Comparison of ENCODE assay signal across 31 cellular contexts in the genomic region with DNA sequence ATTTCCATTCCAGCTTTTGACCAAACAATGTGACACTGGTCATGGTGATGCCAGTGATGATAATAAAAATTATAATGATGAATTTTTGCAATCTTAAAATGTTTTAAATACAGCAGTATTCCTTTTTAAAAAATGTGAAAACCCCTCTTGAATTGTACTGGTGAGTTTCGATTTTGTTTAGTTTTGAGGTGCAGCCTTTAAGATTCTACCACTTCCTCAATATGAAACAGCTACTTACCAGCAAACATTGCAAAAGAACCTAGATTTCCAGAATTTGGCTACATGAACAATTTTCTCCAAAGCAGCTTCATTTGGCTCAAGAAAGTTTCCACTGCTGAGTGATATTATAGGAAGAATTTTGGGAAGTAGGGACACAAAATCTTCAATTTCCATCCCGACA. TPM values are rescaled to one million over a fixed set of nuclear protein-coding genes. Genes with fewer than 3 reads are reported as not detected.
A peak's percentile ranks its signal among the peaks of the same experiment; 100 is the strongest.
DNase-seq lines count a peak whose midpoint lies in the region; ATAC-seq, FAIRE-seq and TF ChIP-seq lines count a peak whose summit lies in the region.
"Had no signal": no experiment of that assay in that cellular context is flagged by ENCODE, and none has a peak within 500 bp of the region (broad histone marks: within the 10 kb centered on the region; RNA-seq: fewer than 3 reads in every experiment).

No MANE protein-coding gene starts in this region.

- ATAC-seq in activated CD8-positive, alpha-beta T cell treated with anti-CD3 and anti-CD28 coated beads for 36 hours: no peak
- ATAC-seq: effector memory CD8-positive, alpha-beta T cell; stimulated activated effector memory CD8-positive, alpha-beta T cell treated with anti-CD3 and anti-CD28 coated beads, Interleukin-12 subunit alpha, Interleukin-12 subunit beta, amount 100 ng/mL, for 72 hours; upper lobe of right lung had no signal

- H3K27ac ChIP-seq in skeletal muscle tissue (ENCODE audit: low read depth, low read length) (peak overlapping the region; percentile 36), SJCRH30 (no peak overlapping the region)
- H3K27ac ChIP-seq: colonic mucosa, parathyroid adenoma, right atrium auricular region, upper lobe of right lung had no signal

- no peak for TF ChIP-seq CTCF in activated CD8-positive, alpha-beta T cell treated with anti-CD3 and anti-CD28 coated beads for 36 hours (IDR thresholded peaks at IDR 0.05)

- H3K36me3 Mint-ChIP-seq in activated CD8-positive, alpha-beta T cell treated with anti-CD3 and anti-CD28 coated beads for 36 hours (ENCODE audit: low read depth): no peaks in the 10 kb centered on the region
- H3K36me3 Mint-ChIP-seq: CD4-positive, alpha-beta memory T cell; IgD-negative memory B cell; stimulated activated effector memory CD8-positive, alpha-beta T cell treated with anti-CD3 and anti-CD28 coated beads, Interleukin-12 subunit alpha, Interleukin-12 subunit beta, amount 100 ng/mL, for 72 hours had no signal

- no peak overlapping the region for H3K27ac Mint-ChIP-seq in activated CD8-positive, alpha-beta T cell treated with anti-CD3 and anti-CD28 coated beads for 36 hours
- H3K27ac Mint-ChIP-seq: activated T-helper 1 cell treated with anti-CD3 and anti-CD28 coated beads, Interleukin-12 subunit alpha, Interleukin-12 subunit beta, Interleukin-2, Interleukin-4 antibody, amounts not matched to agents 30 ng/mL and 10 ng/mL and 1 ng/mL, durations not matched to agents 14 hours and 24 hours and 36 hours; CD4-positive, alpha-beta memory T cell; effector memory CD8-positive, alpha-beta T cell; stimulated activated effector memory CD8-positive, alpha-beta T cell treated with anti-CD3 and anti-CD28 coated beads, Interleukin-12 subunit alpha, Interleukin-12 subunit beta, amount 100 ng/mL, for 72 hours had no signal

- POLR2A ChIA-PET in activated CD8-positive, alpha-beta T cell treated with anti-CD3 and anti-CD28 coated beads for 36 hours (lab: Charles Lee): no interaction called here

- peak; percentile 5 for FAIRE-seq in GM12891 (lab: Jason Lieb, UNC)

- peak overlapping the region; percentile 21 for H3K4me3 ChIP-seq in adipocyte (ENCODE audit: low read length)
- H3K4me3 ChIP-seq in skeletal muscle tissue (ENCODE audit: low read length in 3 of 3): no peak overlapping the region
- H3K4me3 ChIP-seq in SJCRH30: no peak overlapping the region
- H3K4me3 ChIP-seq: colonic mucosa, lung, right atrium auricular region, upper lobe of right lung had no signal

- no peaks in the 10 kb centered on the region for H3K9me3 Mint-ChIP-seq in activated CD8-positive, alpha-beta T cell treated with anti-CD3 and anti-CD28 coated beads for 36 hours
- H3K9me3 Mint-ChIP-seq: activated T-helper 1 cell treated with anti-CD3 and anti-CD28 coated beads, Interleukin-12 subunit alpha, Interleukin-12 subunit beta, Interleukin-2, Interleukin-4 antibody, amounts not matched to agents 30 ng/mL and 10 ng/mL and 1 ng/mL, durations not matched to agents 14 hours and 24 hours and 36 hours; neural crest cell; stimulated activated effector memory CD8-positive, alpha-beta T cell treated with anti-CD3 and anti-CD28 coated beads, Interleukin-12 subunit alpha, Interleukin-12 subunit beta, amount 100 ng/mL, for 72 hours had no signal

- no peaks in the 10 kb centered on the region for H3K4me1 Mint-ChIP-seq in activated CD8-positive, alpha-beta T cell treated with anti-CD3 and anti-CD28 coated beads for 36 hours (ENCODE audit: low read depth)
- H3K4me1 Mint-ChIP-seq: CD4-positive, alpha-beta memory T cell; stimulated activated effector memory CD8-positive, alpha-beta T cell treated with anti-CD3 and anti-CD28 coated beads, Interleukin-12 subunit alpha, Interleukin-12 subunit beta, amount 100 ng/mL, for 72 hours had no signal

- intact Hi-C loops in activated CD8-positive, alpha-beta T cell treated with anti-CD3 and anti-CD28 coated beads for 36 hours (cut with micrococcal nuclease): no loop called here

- peak overlapping the region; percentile 1 for H3K9ac ChIP-seq in adipocyte (ENCODE audit: low read length)
- H3K9ac ChIP-seq in skeletal muscle tissue (ENCODE audit: low read depth in 1 of 3, low read length in 3 of 3): no peak overlapping the region
- H3K9ac ChIP-seq: parathyroid adenoma had no signal

- no peaks in the 10 kb centered on the region for H3K9me3 ChIP-seq in adipocyte (ENCODE audit: control insufficient read depth, low read length)
- H3K9me3 ChIP-seq in skeletal muscle tissue (ENCODE audit: control insufficient read depth in 3 of 3, low read length in 3 of 3): no peaks in the 10 kb centered on the region
- H3K9me3 ChIP-seq in SJCRH30 (replicated peaks): no peaks in the 10 kb centered on the region
- H3K9me3 ChIP-seq: colonic mucosa, right atrium auricular region, upper lobe of right lung had no signal

- peaks cover 5% of the 10 kb centered on the region for H3K27me3 Mint-ChIP-seq in activated CD8-positive, alpha-beta T cell treated with anti-CD3 and anti-CD28 coated beads for 36 hours
- H3K27me3 Mint-ChIP-seq: effector memory CD8-positive, alpha-beta T cell had no signal

- no peak for TF ChIP-seq POLR2A in GM12891 (IDR thresholded peaks at IDR 0.05; ENCODE audit: low read depth, low read length)

- DNase-seq in GM12891 (ENCODE audit: insufficient read length, low spot score) (no peak), NOMO-1 treated with DMSO at 0.1 percent for 48 hours (lab: John Stamatoyannopoulos, UW; ENCODE audit: unreplicated experiment) (peak; percentile 73), adipocyte (ENCODE audit: low read depth) (no peak), NCI-H1694 (lab: John Stamatoyannopoulos, UW) (no peak), SJCRH30 (no peak)
- no peak for DNase-seq in activated CD8-positive, alpha-beta T cell treated with anti-CD3 and anti-CD28 coated beads for 36 hours
- DNase-seq: activated CD4-positive, CD25-positive, alpha-beta regulatory T cell; activated naive CD4-positive, alpha-beta T cell treated with anti-CD3 and anti-CD28 coated beads, Interleukin-2, amount 50 U/mL, for 16 hours; amygdala; CD4-positive, alpha-beta memory T cell; colonic mucosa; DMS 273 treated with DMSO at 0.1 percent for 48 hours; effector memory CD8-positive, alpha-beta T cell; erythroblast; H7; kidney glomerular epithelial cell; NCI-H1417; NCI-H774; SHP77 treated with DMSO at 0.1 percent for 48 hours; stimulated activated CD4-positive, alpha-beta T cell treated with anti-CD3 and anti-CD28 coated beads, Interleukin-4, amount 100 ng/mL, for 24 hours; substantia nigra; T-helper 1 cell; upper lobe of right lung had no signal

- H3K36me3 ChIP-seq in adipocyte (ENCODE audit: control insufficient read depth, insufficient read depth, low read length, severe bottlenecking) (no peaks in the 10 kb centered on the region), skeletal muscle tissue (ENCODE audit: control insufficient read depth in 3 of 3, insufficient read depth in 3 of 3, low read length in 3 of 3) (no peaks in the 10 kb centered on the region), SJCRH30 (no peaks in the 10 kb centered on the region)
- H3K36me3 ChIP-seq: colonic mucosa, right atrium auricular region, upper lobe of right lung had no signal

- H3K27me3 ChIP-seq in adipocyte (replicated peaks; ENCODE audit: control insufficient read depth, insufficient read depth, low read length): no peaks in the 10 kb centered on the region
- H3K27me3 ChIP-seq in skeletal muscle tissue (ENCODE audit: control insufficient read depth in 3 of 3, insufficient read depth in 3 of 3, low read length in 3 of 3): no peaks in the 10 kb centered on the region
- H3K27me3 ChIP-seq in SJCRH30: no peaks in the 10 kb centered on the region
- H3K27me3 ChIP-seq: colonic mucosa, right atrium auricular region, upper lobe of right lung had no signal

- peaks cover 29% of the 10 kb centered on the region for H3K4me1 ChIP-seq in adipocyte (ENCODE audit: control insufficient read depth, insufficient read depth, low read length)
- H3K4me1 ChIP-seq in skeletal muscle tissue (ENCODE audit: control insufficient read depth in 3 of 3, insufficient read depth in 3 of 3, low read length in 3 of 3): peaks cover 0 to 34% (median 10%) of the 10 kb centered on the region in 3 donors
- H3K4me1 ChIP-seq in SJCRH30: no peaks in the 10 kb centered on the region
- H3K4me1 ChIP-seq: colonic mucosa, parathyroid adenoma, right atrium auricular region, upper lobe of right lung had no signal

- no peak overlapping the region for H3K4me3 Mint-ChIP-seq in activated CD8-positive, alpha-beta T cell treated with anti-CD3 and anti-CD28 coated beads for 36 hours
- H3K4me3 Mint-ChIP-seq: activated T-helper 1 cell treated with anti-CD3 and anti-CD28 coated beads, Interleukin-12 subunit alpha, Interleukin-12 subunit beta, Interleukin-2, Interleukin-4 antibody, amounts not matched to agents 30 ng/mL and 10 ng/mL and 1 ng/mL, durations not matched to agents 14 hours and 24 hours and 36 hours; CD4-positive, alpha-beta memory T cell; effector memory CD8-positive, alpha-beta T cell; IgD-negative memory B cell; neural crest cell; stimulated activated effector memory CD8-positive, alpha-beta T cell treated with anti-CD3 and anti-CD28 coated beads, Interleukin-12 subunit alpha, Interleukin-12 subunit beta, amount 100 ng/mL, for 72 hours had no signal

- CTCF ChIA-PET in activated CD8-positive, alpha-beta T cell treated with anti-CD3 and anti-CD28 coated beads for 36 hours (lab: Charles Lee): no interaction called here

TF ChIP-seq in GM12891, 5 proteins besides CTCF, POLR2A, EP300 and RAD21:
- TF ChIP-seq SPI1 (IDR thresholded peaks at IDR 0.05; ENCODE audit: low read depth, low read length) (peak; percentile 92), POLR2AphosphoS5 (IDR thresholded peaks at IDR 0.05; ENCODE audit: low read depth, low read length) (no peak)

RNA-seq across cellular contexts. Expression of a gene that starts 12.0 kb away (rescaled TPM):
- 23.4 TPM for polyA plus RNA-seq in GM12891 (2012; ENCODE audit: low read depth, missing spikeins)
- total RNA-seq in skeletal muscle tissue: 205 TPM
- 35.1 and 37.3 TPM in 2 replicates for total RNA-seq in SJCRH30 (2014; rRNA removed; shearing (Covaris generic))
- total RNA-seq in activated CD8-positive, alpha-beta T cell treated with anti-CD3 and anti-CD28 coated beads for 36 hours: 1 to 10 TPM; 1.2 to 1.4 TPM

Comparison
In these comparisons a context has a peak if more than half of its experiments do, and no peak if none do; other contexts are left out.
1. RNA of a gene that starts 12.0 kb away (total RNA-seq): 205 TPM in skeletal muscle tissue (single experiment) and 35.1 to 37.3 TPM in SJCRH30; 1.2 to 1.4 TPM in activated CD8-positive, alpha-beta T cell treated with anti-CD3 and anti-CD28 coated beads for 36 hours; every median in the first group is over 10 times any median in the second.